Comparison of ENCODE assay signal across 13 cellular contexts in the genomic region with DNA sequence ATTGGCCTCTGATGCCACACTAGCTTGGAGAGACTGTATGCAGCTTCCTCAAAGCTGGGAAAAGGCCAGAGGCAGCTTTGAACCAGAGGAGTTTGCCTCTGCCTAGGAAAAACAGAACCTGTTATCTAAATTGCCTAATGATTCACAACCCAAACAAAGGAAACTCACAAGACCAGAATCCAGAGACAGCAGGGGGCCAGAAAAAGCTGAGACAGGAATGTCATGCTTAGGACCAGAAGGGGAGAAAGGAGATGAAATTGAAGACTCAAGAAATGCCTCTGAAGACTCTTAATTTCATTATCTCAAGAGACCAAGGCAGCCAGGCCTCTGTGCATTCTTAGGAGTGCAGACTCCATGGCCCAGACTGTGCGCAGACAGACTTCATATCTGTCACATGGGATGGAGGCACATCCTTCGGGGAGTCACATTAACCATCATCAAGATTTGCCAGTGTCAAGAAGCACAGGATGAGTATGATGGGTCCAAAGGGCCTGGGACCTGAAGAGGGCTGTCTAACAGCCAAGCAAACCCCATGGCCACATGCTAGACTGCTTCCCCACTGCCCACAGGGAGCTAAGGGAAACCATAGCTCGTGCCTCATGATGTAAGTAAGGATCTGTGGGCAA. TPM values are rescaled to one million over a fixed set of nuclear protein-coding genes. Genes with fewer than 3 reads are reported as not detected.
A peak's percentile ranks its signal among the peaks of the same experiment; 100 is the strongest.
DNase-seq lines count a peak whose midpoint lies in the region; TF ChIP-seq lines count a peak whose summit lies in the region.
"Had no signal": no experiment of that assay in that cellular context is flagged by ENCODE, and none has a peak within 500 bp of the region (broad histone marks: within the 10 kb centered on the region; RNA-seq: fewer than 3 reads in every experiment).

No MANE protein-coding gene starts in this region.

- H3K4me3 Mint-ChIP-seq in progenitor cell of endocrine pancreas (ENCODE audit: low read depth) = no peak overlapping the region
- H3K4me3 Mint-ChIP-seq: natural killer cell treated with Interleukin-12 subunit alpha and Interleukin-12 subunit beta and Interleukin-15 and Interleukin-18, amount 100 ng/mL, for 72 hours; T-cell had no signal

- in situ Hi-C loops in SK-MEL-5 (cut with HindIII; ENCODE audit: low pct_unique_long_range_greater_than_20kb, low sequenced_read_pairs) = no loop called here

- H3K9me3 Mint-ChIP-seq in progenitor cell of endocrine pancreas (ENCODE audit: low read depth) = no peaks in the 10 kb centered on the region
- H3K9me3 Mint-ChIP-seq: natural killer cell treated with Interleukin-12 subunit alpha and Interleukin-12 subunit beta and Interleukin-15 and Interleukin-18, amount 100 ng/mL, for 72 hours; T-cell had no signal

- no peaks in the 10 kb centered on the region for H3K27me3 ChIP-seq in H7 (ENCODE audit: control insufficient read depth, insufficient read depth, low read length)

- H3K36me3 ChIP-seq in H7 (replicated peaks; ENCODE audit: control insufficient read depth, insufficient read depth, low read length) = no peaks in the 10 kb centered on the region

- H3K4me1 Mint-ChIP-seq in progenitor cell of endocrine pancreas (ENCODE audit: low read depth) = peaks cover 20% of the 10 kb centered on the region
- H3K4me1 Mint-ChIP-seq: T-cell had no signal

- H3K27me3 Mint-ChIP-seq in progenitor cell of endocrine pancreas = peaks cover 16% of the 10 kb centered on the region
- H3K27me3 Mint-ChIP-seq: natural killer cell treated with Interleukin-12 subunit alpha and Interleukin-12 subunit beta and Interleukin-15 and Interleukin-18, amount 100 ng/mL, for 72 hours; T-cell had no signal

- peak overlapping the region; percentile 78 for H3K27ac Mint-ChIP-seq in progenitor cell of endocrine pancreas
- H3K27ac Mint-ChIP-seq: natural killer cell treated with Interleukin-12 subunit alpha and Interleukin-12 subunit beta and Interleukin-15 and Interleukin-18, amount 100 ng/mL, for 72 hours; T-cell had no signal

- no peak overlapping the region for H3K4me3 ChIP-seq in H7 (ENCODE audit: insufficient read depth, low read depth, low read length)
- H3K4me3 ChIP-seq in fibroblast of pulmonary artery (replicated peaks; ENCODE audit: low read depth, low read length) = no peak overlapping the region

- DNase-seq in H7 (peak; percentile 12), SK-MEL-5 (ENCODE audit: low read depth, low spot score) (peak; percentile 19), fibroblast of pulmonary artery (ENCODE audit: low read depth) (peak; percentile 79), progenitor cell of endocrine pancreas (ENCODE audit: low spot score, unreplicated experiment) (no peak), NCI-H2107 treated with DMSO at 0.1 percent for 48 hours (lab: John Stamatoyannopoulos, UW; ENCODE audit: unreplicated experiment) (no peak), DMS 273 treated with DMSO at 0.1 percent for 48 hours (lab: John Stamatoyannopoulos, UW) (no peak), putamen (ENCODE audit: low spot score) (no peak)
- DNase-seq: GF-D8; NCI-H2171; stimulated activated CD4-positive, alpha-beta T cell treated with anti-CD3 and anti-CD28 coated beads, Interleukin-4, amount 100 ng/mL, for 24 hours; substantia nigra; T-cell had no signal

- TF ChIP-seq CTCF in fibroblast of pulmonary artery (IDR thresholded peaks at IDR 0.05; ENCODE audit: low read length, missing control alignments) = no peak
- TF ChIP-seq CTCF in progenitor cell of endocrine pancreas (IDR thresholded peaks at IDR 0.05; ENCODE audit: unreplicated experiment) = no peak

- H3K36me3 Mint-ChIP-seq in progenitor cell of endocrine pancreas (ENCODE audit: insufficient read depth) = peaks cover 7% of the 10 kb centered on the region
- H3K36me3 Mint-ChIP-seq: natural killer cell treated with Interleukin-12 subunit alpha and Interleukin-12 subunit beta and Interleukin-15 and Interleukin-18, amount 100 ng/mL, for 72 hours had no signal

RNA-seq across cellular contexts. Expression of gene ARSB, which starts 57.3 kb away (rescaled TPM):
- 8.5 and 9.0 TPM in 2 replicates for total RNA-seq in H7 (2014; rRNA removed; shearing (Covaris generic))
- total RNA-seq in SK-MEL-5 (2014; rRNA removed; shearing (Covaris generic)) = 25.7 and 26.5 TPM in 2 replicates
- polyA plus RNA-seq in SK-MEL-5 (2015; cell fraction: cytosol; rRNA removed) = 31.7 and 41.4 TPM in 2 replicates
- 5.1 and 8.4 TPM in 2 replicates for polyA plus RNA-seq in SK-MEL-5 (2015; cell fraction: nucleus; rRNA removed)
- 17.0 and 17.7 TPM in 2 replicates for total RNA-seq in progenitor cell of endocrine pancreas

Comparison
In these comparisons a context has a peak if more than half of its experiments do, and no peak if none do; other contexts are left out.
1. DNase-seq: peak in H7 (single experiment), SK-MEL-5 (single experiment) and fibroblast of pulmonary artery (single experiment); none in progenitor cell of endocrine pancreas (single experiment), NCI-H2107 treated with DMSO at 0.1 percent for 48 hours (single experiment), DMS 273 treated with DMSO at 0.1 percent for 48 hours (single experiment) and putamen (single experiment).